19 cellular contexts compared by ENCODE assay signal in genomic region chr10:96272256-96272985, GRCh38. TPM values are rescaled to one million over a fixed set of nuclear protein-coding genes. Genes with fewer than 3 reads are reported as not detected.
DNase-seq lines count a peak whose midpoint lies in the region; TF ChIP-seq lines count a peak whose summit lies in the region.
"Had no signal": no experiment of that assay in that cellular context is flagged by ENCODE, and none has a peak within 500 bp of the region (broad histone marks: within the 10 kb centered on the region; RNA-seq: fewer than 3 reads in every experiment).

No MANE protein-coding gene starts in this region.

- TF ChIP-seq CTCF in OCI-LY1 (IDR thresholded peaks at IDR 0.05; ENCODE audit: low read length), result no peak
- TF ChIP-seq CTCF in esophagus squamous epithelium (IDR thresholded peaks at IDR 0.05), result no peak

- H3K9me3 ChIP-seq in BLaER1 treated with 17β-estradiol and CSF1 and Interleukin-3, amounts not matched to agents 10 nM and 100 nM (replicated peaks in 1 of 11), result peaks cover 0 to 10% (median 5%) of the 10 kb centered on the region in 11 experiments; a peak in 12 of 22 replicates
- H3K9me3 ChIP-seq in OCI-LY1 (ENCODE audit: low read length) (no peaks in the 10 kb centered on the region), esophagus squamous epithelium (no peaks in the 10 kb centered on the region)
- H3K9me3 ChIP-seq: heart left ventricle, neutrophil, tibial nerve had no signal

- H3K4me3 ChIP-seq in BLaER1 treated with 17β-estradiol and CSF1 and Interleukin-3, amounts not matched to agents 10 nM and 100 nM, result peak overlapping the region; percentile 44 to 74 (median 50); a peak in 19 of 20 replicates
- H3K4me3 ChIP-seq in OCI-LY1 (ENCODE audit: low read depth, low read length, poor library complexity, severe bottlenecking), result peak overlapping the region; percentile 88
- H3K4me3 ChIP-seq in esophagus squamous epithelium, result peak overlapping the region in 3 of 4 donors; percentile 6 to 22 (median 18)
- peak overlapping the region; percentile 0 for H3K4me3 ChIP-seq in rectal smooth muscle tissue (ENCODE audit: low read length)

- H3K9me2 ChIP-seq in OCI-LY1 (ENCODE audit: low read depth, low read length), result no peaks in the 10 kb centered on the region

- no peak for DNase-seq in esophagus squamous epithelium (lab: John Stamatoyannopoulos, UW)
- no peak for DNase-seq in H4 (ENCODE audit: low spot score)
- DNase-seq in globus pallidus (ENCODE audit: low spot score), result no peak
- DNase-seq in T-helper 1 cell, result no peak
- no peak for DNase-seq in NCI-H226
- DNase-seq: activated CD4-positive, alpha-beta T cell treated with anti-CD3 and anti-CD28 coated beads, Interleukin-2, amount 50 U/mL, for 48 hours; heart left ventricle; NCI-H1436 treated with DMSO at 0.1 percent for 48 hours; NCI-H510A had no signal

- no peak overlapping the region for H2AFZ ChIP-seq in OCI-LY1 (ENCODE audit: low read length)

- H3K9ac ChIP-seq in BLaER1 treated with 17β-estradiol and CSF1 and Interleukin-3, amounts not matched to agents 10 nM and 100 nM, result peak overlapping the region; percentile 1 to 81 (median 64); a peak in 18 of 22 replicates
- H3K9ac ChIP-seq in OCI-LY1 (ENCODE audit: low read length) (peak overlapping the region; percentile 96), rectal smooth muscle tissue (ENCODE audit: low read length) (no peak overlapping the region)

- no peaks in the 10 kb centered on the region for H3K27me3 ChIP-seq in BLaER1 treated with 17β-estradiol and CSF1 and Interleukin-3, amounts not matched to agents 10 nM and 100 nM
- H3K27me3 ChIP-seq in OCI-LY1 (ENCODE audit: insufficient read depth, low read length) (no peaks in the 10 kb centered on the region), esophagus squamous epithelium (no peaks in the 10 kb centered on the region), rectal smooth muscle tissue (ENCODE audit: control insufficient read depth, insufficient read depth, low read length) (no peaks in the 10 kb centered on the region)
- H3K27me3 ChIP-seq: neutrophil, tibial nerve had no signal

- H3K36me3 ChIP-seq in BLaER1 treated with 17β-estradiol and CSF1 and Interleukin-3, amounts not matched to agents 10 nM and 100 nM, result peaks cover 0 to 11% (median 0%) of the 10 kb centered on the region in 11 experiments; a peak in 2 of 22 replicates
- H3K36me3 ChIP-seq in OCI-LY1 (ENCODE audit: insufficient read depth, low read length) (peaks cover 23% of the 10 kb centered on the region; the same call in 1 of the 2 replicates), esophagus squamous epithelium (no peaks in the 10 kb centered on the region), rectal smooth muscle tissue (ENCODE audit: control insufficient read depth, insufficient read depth, low read length) (no peaks in the 10 kb centered on the region)
- H3K36me3 ChIP-seq: heart left ventricle, neutrophil, tibial nerve had no signal

- peaks cover 0 to 1% (median 0%) of the 10 kb centered on the region in 11 experiments; a peak in 1 of 22 replicates for H4K20me1 ChIP-seq in BLaER1 treated with 17β-estradiol and CSF1 and Interleukin-3, amounts not matched to agents 10 nM and 100 nM
- no peaks in the 10 kb centered on the region for H4K20me1 ChIP-seq in OCI-LY1 (ENCODE audit: insufficient read depth, low read length)

- H3K4me2 ChIP-seq in BLaER1 treated with 17β-estradiol and CSF1 and Interleukin-3, amounts not matched to agents 10 nM and 100 nM, result peak overlapping the region; percentile 81 to 98 (median 87)
- H3K4me2 ChIP-seq in OCI-LY1 (ENCODE audit: low read length), result peak overlapping the region; percentile 99

- peak overlapping the region; percentile 45 to 85 (median 66); a peak in 21 of 22 replicates for H3K27ac ChIP-seq in BLaER1 treated with 17β-estradiol and CSF1 and Interleukin-3, amounts not matched to agents 10 nM and 100 nM
- H3K27ac ChIP-seq in OCI-LY1 (ENCODE audit: low read depth, low read length, poor library complexity, severe bottlenecking) (peak overlapping the region; percentile 100), esophagus squamous epithelium (peak overlapping the region; percentile 84 to 95 (median 86)), rectal smooth muscle tissue (ENCODE audit: low read depth, low read length) (no peak overlapping the region)
- H3K27ac ChIP-seq: neutrophil had no signal

- H3K4me1 ChIP-seq in BLaER1 treated with 17β-estradiol and CSF1 and Interleukin-3, amounts not matched to agents 10 nM and 100 nM, result peaks cover 64 to 89% (median 73%) of the 10 kb centered on the region in 10 experiments
- H3K4me1 ChIP-seq in OCI-LY1 (ENCODE audit: insufficient read depth, low read length, severe bottlenecking) (peaks cover 64% of the 10 kb centered on the region), esophagus squamous epithelium (peaks cover 18 to 78% (median 29%) of the 10 kb centered on the region in 3 donors), rectal smooth muscle tissue (ENCODE audit: control insufficient read depth, insufficient read depth, low read length) (peaks cover 5% of the 10 kb centered on the region)

- H3K79me2 ChIP-seq in OCI-LY1 (ENCODE audit: insufficient read depth, low read length), result peaks cover 38% of the 10 kb centered on the region

- 21 to 41% methylated on average over 8 of the region's 8 CpGs for WGBS in esophagus squamous epithelium, 2 donors

- peaks cover 5% of the 10 kb centered on the region; the same call in 1 of the 2 replicates for H3F3A ChIP-seq in OCI-LY1 (ENCODE audit: insufficient read depth, low read length)

- TF ChIP-seq POLR2A in esophagus squamous epithelium (IDR thresholded peaks at IDR 0.05), result no peak

- intact Hi-C loops in esophagus squamous epithelium (cut with DNase I), result no loop called here

RNA-seq across cellular contexts. Expression of gene BLNK, which starts 1.1 kb away (rescaled TPM):
- total RNA-seq in esophagus squamous epithelium, result 10 to 100 TPM; 28.2 to 50.5 (median 35.9) TPM
- total RNA-seq in H4 (2014; rRNA removed; shearing (Covaris generic)), result 0.10 TPM in 1 of 2 replicates, not detected in the other
- total RNA-seq: activated T-helper 17 cell treated with anti-CD3 and anti-CD28 coated beads, Interleukin-2, amount 50 U/mL, for 72 hours; RPMI7951; T-helper 1 cell treated with Interleukin-12 subunit alpha and Interleukin-12 subunit beta and Interleukin-4 antibody, amounts not matched to agents 30 ng/mL and 1 ng/mL, for 36 hours had no signal

RNA-seq across cellular contexts. Expression of gene DNTT, which starts 31.8 kb away (rescaled TPM):
- total RNA-seq in esophagus squamous epithelium, result not detected
- not detected in 2 replicates for total RNA-seq in H4 (2014; rRNA removed; shearing (Covaris generic))
- total RNA-seq: activated T-helper 17 cell treated with anti-CD3 and anti-CD28 coated beads, Interleukin-2, amount 50 U/mL, for 72 hours; heart left ventricle; left lobe of liver; RPMI7951; skeletal muscle tissue; T-helper 1 cell treated with Interleukin-12 subunit alpha and Interleukin-12 subunit beta and Interleukin-4 antibody, amounts not matched to agents 30 ng/mL and 1 ng/mL, for 36 hours; tibial nerve had no signal

Comparison
In these comparisons a context has a peak if more than half of its experiments do, and no peak if none do; other contexts are left out.
1. H3K4me3 ChIP-seq: peak in every context shown above with its lines; median percentile 88 in OCI-LY1; 50 in BLaER1 treated with 17β-estradiol and CSF1 and Interleukin-3, amounts not matched to agents 10 nM and 100 nM; 18 in esophagus squamous epithelium; 0 in rectal smooth muscle tissue.
2. RNA of gene BLNK, which starts 1.1 kb away (total RNA-seq): 28.2 to 50.5 TPM in esophagus squamous epithelium; 0.10 TPM in H4; every median in the first group is over 10 times any median in the second.